Comparison of ENCODE assay signal across 7 cellular contexts in the genomic region with DNA sequence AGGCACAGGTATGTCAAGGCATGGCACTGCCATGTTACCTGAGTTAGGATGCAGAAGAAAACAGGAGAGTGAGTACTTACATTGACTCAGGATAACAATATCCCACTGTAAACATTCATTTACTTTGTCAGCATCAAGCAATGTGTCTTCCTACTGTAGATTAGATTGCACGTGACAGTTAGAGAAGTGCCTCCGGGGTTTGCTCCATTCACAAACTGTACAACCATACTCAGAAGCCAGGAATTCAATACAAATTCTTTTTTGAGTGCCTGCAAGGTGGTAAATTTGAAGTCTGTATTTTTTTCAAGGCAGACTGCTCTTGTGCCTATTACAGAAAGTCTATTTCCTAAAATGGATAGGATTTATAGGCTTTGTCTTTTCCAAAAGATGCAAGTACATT.
"Had no signal": no experiment of that assay in that cellular context is flagged by ENCODE, and none has a peak within 500 bp of the region (broad histone marks: within the 10 kb centered on the region; RNA-seq: fewer than 3 reads in every experiment).

No MANE protein-coding gene starts in this region.

- H3K36me3 ChIP-seq: HAP-1 had no signal

- H3K9me3 ChIP-seq: HAP-1 had no signal

- H3K9ac ChIP-seq: GM23248 had no signal

- H3K27ac ChIP-seq: GM23248, HL-60 had no signal

- DNase-seq: GM23248, GOT3, H7, HFFc6 had no signal

- H2AFZ ChIP-seq: GM23248 had no signal

- H3K4me3 ChIP-seq: GM23248, HAP-1, K562 had no signal
